In genomic region chr12:47410383-47410782, GRCh38 we compare ENCODE assay signal across 18 cellular contexts.
"Had no signal": no experiment of that assay in that cellular context is flagged by ENCODE, and none has a peak within 500 bp of the region (broad histone marks: within the 10 kb centered on the region; RNA-seq: fewer than 3 reads in every experiment).

No MANE protein-coding gene starts in this region.

- H3K27ac Mint-ChIP-seq: T-helper 2 cell treated with Interferon-gamma antibody and Interleukin-4, amounts not matched to agents 5 μg/mL and 100 μg/mL, for 36 hours had no signal

- ATAC-seq: activated CD4-positive, alpha-beta T cell treated with anti-CD3 and anti-CD28 coated beads for 36 hours; heart right ventricle; right lobe of liver had no signal

- H3K27ac ChIP-seq: esophagus squamous epithelium, heart right ventricle, left ventricle myocardium inferior, right lobe of liver, thoracic aorta had no signal

- H3K9me3 ChIP-seq: esophagus squamous epithelium, heart right ventricle, left ventricle myocardium inferior, right lobe of liver, thoracic aorta had no signal

- DNase-seq: activated CD4-positive, alpha-beta T cell treated with anti-CD3 and anti-CD28 coated beads for 36 hours; activated CD8-positive, alpha-beta memory T cell treated with anti-CD3 and anti-CD28 coated beads for 24 hours; activated CD8-positive, alpha-beta memory T cell treated with anti-CD3 and anti-CD28 coated beads, Interleukin-2, amount 50 U/mL, for 48 hours; activated naive CD4-positive, alpha-beta T cell treated with Interleukin-2 at 50 U/mL for 16 hours; effector memory CD4-positive, alpha-beta T cell; esophagus squamous epithelium; heart right ventricle; immature natural killer cell; kidney glomerular epithelial cell; left ventricle myocardium inferior; mammary epithelial cell; midbrain; right lobe of liver; stimulated activated CD4-positive, alpha-beta T cell treated with anti-CD3 and anti-CD28 coated beads, Interleukin-4, amount 100 ng/mL, for 1 hour had no signal

- H3K9me3 Mint-ChIP-seq: immature natural killer cell; neural crest cell; T-helper 2 cell treated with Interferon-gamma antibody and Interleukin-4, amounts not matched to agents 5 μg/mL and 100 μg/mL, for 36 hours had no signal

- H3K36me3 ChIP-seq: esophagus squamous epithelium, heart right ventricle, left ventricle myocardium inferior, right lobe of liver, thoracic aorta had no signal

- H3K27me3 Mint-ChIP-seq: activated CD4-positive, alpha-beta T cell treated with anti-CD3 and anti-CD28 coated beads for 36 hours had no signal

- H3K4me3 Mint-ChIP-seq: activated CD4-positive, alpha-beta T cell treated with anti-CD3 and anti-CD28 coated beads for 36 hours; immature natural killer cell; neural crest cell; T-helper 2 cell treated with Interferon-gamma antibody and Interleukin-4, amounts not matched to agents 5 μg/mL and 100 μg/mL, for 36 hours had no signal

- H3K4me1 ChIP-seq: esophagus squamous epithelium, right lobe of liver had no signal

- H3K27me3 ChIP-seq: esophagus squamous epithelium, heart right ventricle, right lobe of liver had no signal

- H3K4me3 ChIP-seq: esophagus squamous epithelium, heart right ventricle, left ventricle myocardium inferior, right lobe of liver, smooth muscle cell, thoracic aorta had no signal
